8 cellular contexts compared by ENCODE assay signal in genomic region chr2:87547966-87548365, GRCh38.
DNase-seq lines count a peak whose midpoint lies in the region; ATAC-seq, FAIRE-seq and TF ChIP-seq lines count a peak whose summit lies in the region.
"Not testable (repeated sequence)": the region's sequence is repeated elsewhere in the genome, so short reads cannot be mapped to it uniquely, and the experiment has no call there.

No MANE protein-coding gene starts in this region.

- peak; percentile 67 for ATAC-seq in CD8-positive, alpha-beta T cell
- ATAC-seq in HG03025 (IDR thresholded peaks at IDR 0.05; ENCODE audit: low FRiP score, unreplicated experiment) (peak; percentile 64), T-helper 17 cell (peak; percentile 92), mucosa of descending colon (peak; percentile 25)
- peak; percentile 80 for ATAC-seq in activated CD8-positive, alpha-beta memory T cell treated with anti-CD3 and anti-CD28 coated beads, Interleukin-2, amount 10 ng/mL, durations not matched to agents 7 days and 5 days
- peak; percentile 66 to 79 for ATAC-seq in activated naive CD4-positive, alpha-beta T cell treated with anti-CD3 and anti-CD28 coated beads, Interleukin-2, amount 50 U/mL, for 72 hours
- not testable (repeated sequence) for ATAC-seq in K562
- ATAC-seq in stimulated activated naive CD8-positive, alpha-beta T cell treated with anti-CD3 and anti-CD28 coated beads, Interleukin-15, Interleukin-2, amounts not matched to agents 100 U/mL and 50 U/mL, for 24 hours, result peak; percentile 75

- H3K36me3 Mint-ChIP-seq in CD8-positive, alpha-beta T cell; T-helper 17 cell (ENCODE audit: low read depth); activated CD8-positive, alpha-beta memory T cell treated with anti-CD3 and anti-CD28 coated beads, Interleukin-2, amount 10 ng/mL, durations not matched to agents 7 days and 5 days; activated naive CD4-positive, alpha-beta T cell treated with anti-CD3 and anti-CD28 coated beads, Interleukin-2, amount 50 U/mL, for 72 hours: not testable (repeated sequence)

- not testable (repeated sequence) for BruUV-seq in K562 (replicated peaks; lab: Mats Ljungman, UMichigan)

- H3K9ac ChIP-seq in K562 (ENCODE audit: insufficient read depth in 1 of 2, low read depth in 2 of 2, low read length in 2 of 2), result not testable (repeated sequence)

- TF ChIP-seq EP300 in K562 (IDR thresholded peaks at IDR 0.05; ENCODE audit: low read length), result not testable (repeated sequence)

- H2AFZ ChIP-seq in K562 (ENCODE audit: low read depth, low read length), result not testable (repeated sequence)

- TF ChIP-seq POLR2A in K562 (conservative IDR thresholded peaks at IDR 0.05), result not testable (repeated sequence)

- TF ChIP-seq RAD21 in K562 (CRISPR knock-in tag; conservative IDR thresholded peaks at IDR 0.05 in 1 of 2, IDR thresholded peaks at IDR 0.05 in 1 of 2), result not testable (repeated sequence)

- not testable (repeated sequence) for H3K27ac ChIP-seq in CD8-positive, alpha-beta T cell (ENCODE audit: low read depth, low read length); K562 (ENCODE audit: extremely low read depth, low read depth, low read length)

- not testable (repeated sequence) for H3K9me3 Mint-ChIP-seq in CD8-positive, alpha-beta T cell; activated CD8-positive, alpha-beta memory T cell treated with anti-CD3 and anti-CD28 coated beads, Interleukin-2, amount 10 ng/mL, durations not matched to agents 7 days and 5 days (ENCODE audit: low read depth); activated naive CD4-positive, alpha-beta T cell treated with anti-CD3 and anti-CD28 coated beads, Interleukin-2, amount 50 U/mL, for 72 hours

- not testable (repeated sequence) for DNase-seq in CD8-positive, alpha-beta T cell; T-helper 17 cell; activated CD8-positive, alpha-beta memory T cell treated with anti-CD3 and anti-CD28 coated beads, Interleukin-2, amount 10 ng/mL, durations not matched to agents 7 days and 5 days; activated naive CD4-positive, alpha-beta T cell treated with anti-CD3 and anti-CD28 coated beads, Interleukin-2, amount 50 U/mL, for 72 hours (ENCODE audit: low spot score in 2 of 2); K562 (ENCODE audit: extremely low read depth in 1 of 4, low spot score in 3 of 4); mucosa of descending colon; stimulated activated naive CD8-positive, alpha-beta T cell treated with anti-CD3 and anti-CD28 coated beads, Interleukin-15, Interleukin-2, amounts not matched to agents 100 U/mL and 50 U/mL, for 24 hours

- FAIRE-seq in K562 (lab: Jason Lieb, UNC), result peak; percentile 46

- POLR2A ChIA-PET in CD8-positive, alpha-beta T cell (lab: Charles Lee); K562 (lab: Yijun Ruan, JAX): not testable (repeated sequence)

- not testable (repeated sequence) for H3K4me3 Mint-ChIP-seq in CD8-positive, alpha-beta T cell; T-helper 17 cell; activated CD8-positive, alpha-beta memory T cell treated with anti-CD3 and anti-CD28 coated beads, Interleukin-2, amount 10 ng/mL, durations not matched to agents 7 days and 5 days

- H3K9me3 ChIP-seq in CD8-positive, alpha-beta T cell (ENCODE audit: low read length); T-helper 17 cell (ENCODE audit: control insufficient read depth, low read length, poor library complexity, severe bottlenecking); K562 (replicated peaks; ENCODE audit: control insufficient read depth, insufficient read depth, low read depth, low read length); mucosa of descending colon: not testable (repeated sequence)

- not testable (repeated sequence) for H3K4me3 ChIP-seq in CD8-positive, alpha-beta T cell (ENCODE audit: low read depth, low read length); K562; mucosa of descending colon

- TF ChIP-seq CTCF in CD8-positive, alpha-beta T cell (IDR thresholded peaks at IDR 0.05); K562 (IDR thresholded peaks at IDR 0.05 in 2 of 3, conservative IDR thresholded peaks at IDR 0.05 in 1 of 3; ENCODE audit: insufficient read depth in 2 of 3, low read depth in 1 of 3, low read length in 3 of 3); mucosa of descending colon (IDR thresholded peaks at IDR 0.05): not testable (repeated sequence)

- H3K27ac Mint-ChIP-seq in CD8-positive, alpha-beta T cell; T-helper 17 cell; activated CD8-positive, alpha-beta memory T cell treated with anti-CD3 and anti-CD28 coated beads, Interleukin-2, amount 10 ng/mL, durations not matched to agents 7 days and 5 days; activated naive CD4-positive, alpha-beta T cell treated with anti-CD3 and anti-CD28 coated beads, Interleukin-2, amount 50 U/mL, for 72 hours: not testable (repeated sequence)

- H3K4me1 ChIP-seq in CD8-positive, alpha-beta T cell (ENCODE audit: insufficient read depth, low read length); K562 (replicated peaks in 1 of 2; ENCODE audit: control insufficient read depth in 2 of 2, insufficient read depth in 2 of 2, low read length in 2 of 2); mucosa of descending colon (ENCODE audit: low read depth): not testable (repeated sequence)

- in situ Hi-C loops in K562 (cut with MboI), result not testable (repeated sequence)

- not testable (repeated sequence) for H3K9me1 ChIP-seq in K562 (ENCODE audit: control insufficient read depth, insufficient read depth, low read length)

- not testable (repeated sequence) for H3K36me3 ChIP-seq in CD8-positive, alpha-beta T cell (ENCODE audit: insufficient read depth, low read length); K562 (ENCODE audit: control insufficient read depth, insufficient read depth, low read length); mucosa of descending colon (ENCODE audit: low read depth)

- CTCF ChIA-PET in CD8-positive, alpha-beta T cell (lab: Charles Lee); activated CD8-positive, alpha-beta memory T cell treated with anti-CD3 and anti-CD28 coated beads, Interleukin-2, amount 10 ng/mL, durations not matched to agents 7 days and 5 days (lab: Charles Lee); K562 (lab: Yijun Ruan, JAX; ENCODE audit: low intra/inter-chr PET ratio): not testable (repeated sequence)

- H3K4me1 Mint-ChIP-seq in CD8-positive, alpha-beta T cell (ENCODE audit: low read depth); T-helper 17 cell; activated CD8-positive, alpha-beta memory T cell treated with anti-CD3 and anti-CD28 coated beads, Interleukin-2, amount 10 ng/mL, durations not matched to agents 7 days and 5 days: not testable (repeated sequence)

- H3K79me2 ChIP-seq in K562 (ENCODE audit: control insufficient read depth, insufficient read depth, low read length), result not testable (repeated sequence)

- not testable (repeated sequence) for H3K27me3 ChIP-seq in CD8-positive, alpha-beta T cell (ENCODE audit: insufficient read depth, low read length); K562 (ENCODE audit: control insufficient read depth in 2 of 2, insufficient read depth in 2 of 2, low read length in 2 of 2)

- not testable (repeated sequence) for H3K4me2 ChIP-seq in K562 (ENCODE audit: insufficient read depth, low read length)

- not testable (repeated sequence) for H3K27me3 Mint-ChIP-seq in CD8-positive, alpha-beta T cell (ENCODE audit: low read depth); T-helper 17 cell; activated CD8-positive, alpha-beta memory T cell treated with anti-CD3 and anti-CD28 coated beads, Interleukin-2, amount 10 ng/mL, durations not matched to agents 7 days and 5 days

- not testable (repeated sequence) for H4K20me1 ChIP-seq in K562 (replicated peaks; ENCODE audit: control insufficient read depth, insufficient read depth, low read length)

- intact Hi-C loops in CD8-positive, alpha-beta T cell (cut with DNase I, micrococcal nuclease); K562 (cut with micrococcal nuclease); mucosa of descending colon (cut with DNase I, micrococcal nuclease): not testable (repeated sequence)
